Comparison of ENCODE assay signal across 28 cellular contexts in the genomic region with DNA sequence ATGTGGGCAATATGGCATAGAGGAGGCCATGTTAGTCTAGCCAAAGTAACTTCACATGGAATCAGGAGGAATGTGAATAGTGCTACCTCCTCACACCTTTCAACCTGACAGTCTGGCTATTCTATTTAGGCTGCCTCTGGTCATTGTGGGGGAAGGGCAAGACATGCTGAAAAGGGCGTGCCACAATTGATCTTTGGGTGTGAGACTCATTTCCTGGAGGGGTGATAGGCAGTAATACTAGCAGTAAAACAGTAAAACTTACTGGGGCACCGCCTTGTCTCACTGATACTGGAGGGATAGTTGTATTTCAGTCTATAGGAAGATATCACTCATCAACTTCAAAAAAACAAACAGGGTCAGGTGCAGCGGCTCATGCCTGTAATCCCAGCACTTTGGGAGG.
"Had no signal": no experiment of that assay in that cellular context is flagged by ENCODE, and none has a peak within 500 bp of the region (broad histone marks: within the 10 kb centered on the region; RNA-seq: fewer than 3 reads in every experiment).

No MANE protein-coding gene starts in this region.

- H3K4me1 ChIP-seq: left lung, lower lobe of right lung, right lobe of liver had no signal

- H3K36me3 Mint-ChIP-seq: activated naive CD4-positive, alpha-beta T cell treated with anti-CD3 and anti-CD28 coated beads, Interleukin-2, amount 50 U/mL, for 24 hours; stimulated activated effector memory CD8-positive, alpha-beta T cell treated with anti-CD3 and anti-CD28 coated beads, Interleukin-12 subunit alpha, Interleukin-12 subunit beta, amount 100 ng/mL, for 72 hours; T-cell; type B pancreatic cell had no signal

- H3K27ac Mint-ChIP-seq: activated CD4-positive, alpha-beta memory T cell treated with anti-CD3 and anti-CD28 coated beads, Interleukin-2, amount 10 ng/mL, durations not matched to agents 7 days and 5 days; activated CD4-positive, alpha-beta T cell treated with anti-CD3 and anti-CD28 coated beads, Interleukin-2, amount 10 ng/mL, durations not matched to agents 7 days and 5 days; activated naive CD4-positive, alpha-beta T cell treated with anti-CD3 and anti-CD28 coated beads, Interleukin-2, amount 50 U/mL, for 24 hours; activated naive CD8-positive, alpha-beta T cell treated with anti-CD3 and anti-CD28 coated beads, Interleukin-2, amount 50 U/mL, for 24 hours; activated T-cell treated with anti-CD3 and anti-CD28 coated beads, Interleukin-2, amount 50 U/mL, for 24 hours; activated T-helper 17 cell treated with anti-CD3 and anti-CD28 coated beads, Interleukin-2, amount 50 U/mL, for 72 hours; effector memory CD8-positive, alpha-beta T cell; nephron; stimulated activated effector memory CD8-positive, alpha-beta T cell treated with anti-CD3 and anti-CD28 coated beads, Interleukin-12 subunit alpha, Interleukin-12 subunit beta, amount 100 ng/mL, for 72 hours; stimulated activated naive CD8-positive, alpha-beta T cell treated with anti-CD3 and anti-CD28 coated beads, Interleukin-15, Interleukin-2, amounts not matched to agents 100 ng/mL and 50 ng/mL, for 24 hours; T-cell; T-helper 2 cell treated with Interferon-gamma antibody and Interleukin-4, amounts not matched to agents 5 μg/mL and 100 μg/mL, for 36 hours; type B pancreatic cell had no signal

- H3K4me1 Mint-ChIP-seq: activated CD4-positive, alpha-beta memory T cell treated with anti-CD3 and anti-CD28 coated beads, Interleukin-2, amount 10 ng/mL, durations not matched to agents 7 days and 5 days; activated CD4-positive, alpha-beta T cell treated with anti-CD3 and anti-CD28 coated beads, Interleukin-2, amount 10 ng/mL, durations not matched to agents 7 days and 5 days; activated naive CD4-positive, alpha-beta T cell treated with anti-CD3 and anti-CD28 coated beads, Interleukin-2, amount 50 U/mL, for 24 hours; activated naive CD8-positive, alpha-beta T cell treated with anti-CD3 and anti-CD28 coated beads, Interleukin-2, amount 50 U/mL, for 24 hours; activated T-helper 17 cell treated with anti-CD3 and anti-CD28 coated beads, Interleukin-2, amount 50 U/mL, for 72 hours; central memory CD8-positive, alpha-beta T cell; nephron; stimulated activated effector memory CD8-positive, alpha-beta T cell treated with anti-CD3 and anti-CD28 coated beads, Interleukin-12 subunit alpha, Interleukin-12 subunit beta, amount 100 ng/mL, for 72 hours; T-cell had no signal

- H3K27me3 Mint-ChIP-seq: activated CD4-positive, alpha-beta memory T cell treated with anti-CD3 and anti-CD28 coated beads, Interleukin-2, amount 10 ng/mL, durations not matched to agents 7 days and 5 days; activated CD4-positive, alpha-beta T cell treated with anti-CD3 and anti-CD28 coated beads, Interleukin-2, amount 10 ng/mL, durations not matched to agents 7 days and 5 days; stimulated activated naive CD8-positive, alpha-beta T cell treated with anti-CD3 and anti-CD28 coated beads, Interleukin-15, Interleukin-2, amounts not matched to agents 100 ng/mL and 50 ng/mL, for 24 hours; type B pancreatic cell had no signal

- H3K4me3 ChIP-seq: left lung, lower lobe of right lung, right lobe of liver, skin epidermis, thoracic aorta had no signal

- DNase-seq: activated CD4-positive, alpha-beta memory T cell treated with anti-CD3 and anti-CD28 coated beads, Interleukin-2, amount 10 ng/mL, durations not matched to agents 7 days and 5 days; activated CD4-positive, alpha-beta T cell treated with anti-CD3 and anti-CD28 coated beads for 1 hour; activated CD4-positive, alpha-beta T cell treated with anti-CD3 and anti-CD28 coated beads, Interleukin-2, amount 10 ng/mL, durations not matched to agents 7 days and 5 days; activated CD8-positive, alpha-beta memory T cell treated with anti-CD3 and anti-CD28 coated beads, Interleukin-2, amount 50 U/mL, for 48 hours; activated gamma-delta T cell treated with Interleukin-2 at 50 U/mL for 16 hours; activated naive CD8-positive, alpha-beta T cell treated with anti-CD3 and anti-CD28 coated beads, Interleukin-2, amount 50 U/mL, for 24 hours; activated T-cell treated with anti-CD3 and anti-CD28 coated beads, Interleukin-2, amount 50 U/mL, for 24 hours; effector memory CD8-positive, alpha-beta T cell; erythroblast; head of caudate nucleus; hypothalamus; left lung; lower lobe of right lung; mesenchymal stem cell; right lobe of liver; stimulated activated CD4-positive, alpha-beta T cell treated with anti-CD3 and anti-CD28 coated beads, Interleukin-4, amount 100 ng/mL, for 24 hours; T-cell had no signal

- H3K9me3 Mint-ChIP-seq: activated CD4-positive, alpha-beta memory T cell treated with anti-CD3 and anti-CD28 coated beads, Interleukin-2, amount 10 ng/mL, durations not matched to agents 7 days and 5 days; activated CD4-positive, alpha-beta T cell treated with anti-CD3 and anti-CD28 coated beads, Interleukin-2, amount 10 ng/mL, durations not matched to agents 7 days and 5 days; activated naive CD8-positive, alpha-beta T cell treated with anti-CD3 and anti-CD28 coated beads, Interleukin-2, amount 50 U/mL, for 24 hours; activated T-cell treated with anti-CD3 and anti-CD28 coated beads, Interleukin-2, amount 50 U/mL, for 24 hours; central memory CD8-positive, alpha-beta T cell; stimulated activated effector memory CD8-positive, alpha-beta T cell treated with anti-CD3 and anti-CD28 coated beads, Interleukin-12 subunit alpha, Interleukin-12 subunit beta, amount 100 ng/mL, for 72 hours; stimulated activated naive CD8-positive, alpha-beta T cell treated with anti-CD3 and anti-CD28 coated beads, Interleukin-15, Interleukin-2, amounts not matched to agents 100 ng/mL and 50 ng/mL, for 24 hours; T-helper 2 cell treated with Interferon-gamma antibody and Interleukin-4, amounts not matched to agents 5 μg/mL and 100 μg/mL, for 36 hours had no signal

- H3K4me3 Mint-ChIP-seq: activated CD4-positive, alpha-beta memory T cell treated with anti-CD3 and anti-CD28 coated beads, Interleukin-2, amount 10 ng/mL, durations not matched to agents 7 days and 5 days; activated CD4-positive, alpha-beta T cell treated with anti-CD3 and anti-CD28 coated beads, Interleukin-2, amount 10 ng/mL, durations not matched to agents 7 days and 5 days; activated naive CD4-positive, alpha-beta T cell treated with anti-CD3 and anti-CD28 coated beads, Interleukin-2, amount 50 U/mL, for 24 hours; activated naive CD8-positive, alpha-beta T cell treated with anti-CD3 and anti-CD28 coated beads, Interleukin-2, amount 50 U/mL, for 24 hours; activated T-cell treated with anti-CD3 and anti-CD28 coated beads, Interleukin-2, amount 50 U/mL, for 24 hours; activated T-helper 17 cell treated with anti-CD3 and anti-CD28 coated beads, Interleukin-2, amount 50 U/mL, for 72 hours; central memory CD8-positive, alpha-beta T cell; effector memory CD8-positive, alpha-beta T cell; nephron; stimulated activated effector memory CD8-positive, alpha-beta T cell treated with anti-CD3 and anti-CD28 coated beads, Interleukin-12 subunit alpha, Interleukin-12 subunit beta, amount 100 ng/mL, for 72 hours; stimulated activated naive CD8-positive, alpha-beta T cell treated with anti-CD3 and anti-CD28 coated beads, Interleukin-15, Interleukin-2, amounts not matched to agents 100 ng/mL and 50 ng/mL, for 24 hours; T-cell; T-helper 2 cell treated with Interferon-gamma antibody and Interleukin-4, amounts not matched to agents 5 μg/mL and 100 μg/mL, for 36 hours; type B pancreatic cell had no signal

- H3K36me3 ChIP-seq: left lung, lower lobe of right lung, neutrophil, right lobe of liver, thoracic aorta had no signal

- ATAC-seq: activated naive CD8-positive, alpha-beta T cell treated with anti-CD3 and anti-CD28 coated beads, Interleukin-2, amount 50 U/mL, for 24 hours; activated T-helper 17 cell treated with anti-CD3 and anti-CD28 coated beads, Interleukin-2, amount 50 U/mL, for 72 hours; effector memory CD8-positive, alpha-beta T cell; left lung; lower lobe of right lung; right lobe of liver; stimulated activated effector memory CD8-positive, alpha-beta T cell treated with anti-CD3 and anti-CD28 coated beads, Interleukin-12 subunit alpha, Interleukin-12 subunit beta, amount 100 ng/mL, for 72 hours; T-cell had no signal

- H3K27me3 ChIP-seq: left lung, neutrophil had no signal

- H3K27ac ChIP-seq: left lung, lower lobe of right lung, neutrophil, right lobe of liver, skin epidermis, thoracic aorta had no signal

- H3K9me3 ChIP-seq: lower lobe of right lung, neutrophil, right lobe of liver, thoracic aorta had no signal
